In genomic region chr6:100549406-100550167, GRCh38 we compare ENCODE assay signal across 17 cellular contexts.
DNase-seq lines count a peak whose midpoint lies in the region; ATAC-seq, FAIRE-seq and TF ChIP-seq lines count a peak whose summit lies in the region.
"Had no signal": no experiment of that assay in that cellular context is flagged by ENCODE, and none has a peak within 500 bp of the region (broad histone marks: within the 10 kb centered on the region; RNA-seq: fewer than 3 reads in every experiment).

No MANE protein-coding gene starts in this region.

- no peak for TF ChIP-seq CTCF in astrocyte (IDR thresholded peaks at IDR 0.05; ENCODE audit: insufficient read depth, low read depth, low read length)
- TF ChIP-seq CTCF in fibroblast of villous mesenchyme (IDR thresholded peaks at IDR 0.05; ENCODE audit: insufficient read depth, low read depth, low read length) = no peak

- no peaks in the 10 kb centered on the region for H3K9me3 ChIP-seq in GM23248 (ENCODE audit: low read depth)
- H3K9me3 ChIP-seq in astrocyte (ENCODE audit: insufficient read depth, low read depth, low read length) = no peaks in the 10 kb centered on the region
- H3K9me3 ChIP-seq: adrenal gland, MG63, pancreas had no signal

- H3K4me3 Mint-ChIP-seq in astrocyte (ENCODE audit: unreplicated experiment) = no peak overlapping the region
- H3K4me3 Mint-ChIP-seq: CD4-positive, CD25-positive, alpha-beta regulatory T cell had no signal

- H3K36me3 ChIP-seq in GM23248 (ENCODE audit: low read depth) (no peaks in the 10 kb centered on the region), astrocyte (ENCODE audit: insufficient read depth, low read length) (peaks cover 2% of the 10 kb centered on the region)
- H3K36me3 ChIP-seq: adrenal gland, MG63, pancreas had no signal

- peak; percentile 28 for DNase-seq in GM23248
- DNase-seq in astrocyte (ENCODE audit: low read depth) = peak; percentile 86
- DNase-seq in fibroblast of villous mesenchyme (ENCODE audit: low read depth) = peak; percentile 65
- DNase-seq in smooth muscle cell of the brain vasculature (ENCODE audit: low read depth, low spot score) = peak; percentile 6
- DNase-seq in activated CD4-positive, alpha-beta T cell treated with anti-CD3 and anti-CD28 coated beads for 1 hour = no peak
- no peak for DNase-seq in OCI-M1 (lab: John Stamatoyannopoulos, UW)
- DNase-seq: adrenal gland; CD4-positive, CD25-positive, alpha-beta regulatory T cell; MG63; NCI-H1930; pancreas had no signal

- H3K4me1 ChIP-seq in GM23248 (ENCODE audit: insufficient read depth) (peaks cover 5% of the 10 kb centered on the region; the same call in 1 of the 2 replicates), astrocyte (ENCODE audit: insufficient read depth, low read length) (peaks cover 5% of the 10 kb centered on the region)
- H3K4me1 ChIP-seq: adrenal gland, pancreas had no signal

- H2AFZ ChIP-seq in GM23248 (no peak overlapping the region), astrocyte (ENCODE audit: low read depth, low read length) (no peak overlapping the region)

- WGBS in GM23248 (ENCODE audit: low coverage in 1 of 2, low lambda C conversion rate in 2 of 2, missing lambda C conversion rate in 2 of 2), 2 experiments = 79 to 82% methylated on average over 2 of the region's 2 CpGs

- H3K79me2 ChIP-seq in GM23248 (ENCODE audit: insufficient read depth) = peaks cover 8% of the 10 kb centered on the region; the same call in 1 of the 2 replicates
- no peaks in the 10 kb centered on the region for H3K79me2 ChIP-seq in astrocyte (ENCODE audit: insufficient read depth, low read length)

- no peaks in the 10 kb centered on the region for H4K20me1 ChIP-seq in GM23248 (ENCODE audit: insufficient read depth)
- peaks cover 6% of the 10 kb centered on the region for H4K20me1 ChIP-seq in astrocyte (ENCODE audit: insufficient read depth, low read length)

- no peak for ATAC-seq in HG02571 (IDR thresholded peaks at IDR 0.05; ENCODE audit: unreplicated experiment)
- no peak for ATAC-seq in GM19452 (IDR thresholded peaks at IDR 0.05; ENCODE audit: unreplicated experiment)
- ATAC-seq: activated CD4-positive, CD25-positive, alpha-beta regulatory T cell treated with anti-CD3 and anti-CD28 coated beads, Interleukin-2, amount 50 U/mL, for 24 hours; pancreas had no signal

- in situ Hi-C loops in GM23248 (cut with MboI) = no loop called here

- no peaks in the 10 kb centered on the region for H3K27me3 Mint-ChIP-seq in astrocyte (ENCODE audit: low read depth, unreplicated experiment)
- H3K27me3 Mint-ChIP-seq: CD4-positive, CD25-positive, alpha-beta regulatory T cell had no signal

- no peak overlapping the region for H3K4me2 ChIP-seq in GM23248 (ENCODE audit: unreplicated experiment)
- no peak overlapping the region for H3K4me2 ChIP-seq in astrocyte (ENCODE audit: low read length)

- peaks cover 10% of the 10 kb centered on the region for H3F3A ChIP-seq in GM23248 (ENCODE audit: insufficient read depth)

- no peaks in the 10 kb centered on the region for H3K9me2 ChIP-seq in GM23248 (ENCODE audit: insufficient read depth)

- peak overlapping the region; percentile 55 for H3K27ac Mint-ChIP-seq in astrocyte (ENCODE audit: unreplicated experiment)
- H3K27ac Mint-ChIP-seq: activated T-helper 2 cell treated with anti-CD3 and anti-CD28 coated beads, Interferon-gamma antibody, Interleukin-2, Interleukin-4, amounts not matched to agents 10 μg/mL and 5 μg/mL and 100 μg/mL, durations not matched to agents 14 hours and 24 hours and 36 hours; CD4-positive, CD25-positive, alpha-beta regulatory T cell had no signal

- H3K36me3 Mint-ChIP-seq in astrocyte (ENCODE audit: low read depth, unreplicated experiment) = peaks cover 4% of the 10 kb centered on the region

- peak; percentile 93 for FAIRE-seq in astrocyte (lab: Jason Lieb, UNC)
- FAIRE-seq: pancreas had no signal

- H3K27me3 ChIP-seq in GM23248 (replicated peaks; ENCODE audit: insufficient read depth) = no peaks in the 10 kb centered on the region
- no peaks in the 10 kb centered on the region for H3K27me3 ChIP-seq in astrocyte (ENCODE audit: insufficient read depth, low read length)
- H3K27me3 ChIP-seq: adrenal gland, MG63, pancreas had no signal

- H3K27ac ChIP-seq in GM23248 (no peak overlapping the region), astrocyte (ENCODE audit: low read depth, low read length) (no peak overlapping the region)
- H3K27ac ChIP-seq: adrenal gland, coronary artery, pancreas, skin epidermis had no signal

- no peak overlapping the region for H3K4me3 ChIP-seq in GM23248
- no peak overlapping the region for H3K4me3 ChIP-seq in astrocyte (ENCODE audit: insufficient read depth, low read depth, low read length)
- no peak overlapping the region for H3K4me3 ChIP-seq in fibroblast of villous mesenchyme (ENCODE audit: low read depth, low read length)
- H3K4me3 ChIP-seq: adrenal gland, coronary artery, MG63, pancreas, skin epidermis had no signal

- H3K9me3 Mint-ChIP-seq in astrocyte (ENCODE audit: unreplicated experiment) = no peaks in the 10 kb centered on the region
- H3K9me3 Mint-ChIP-seq: activated T-helper 2 cell treated with anti-CD3 and anti-CD28 coated beads, Interferon-gamma antibody, Interleukin-2, Interleukin-4, amounts not matched to agents 10 μg/mL and 5 μg/mL and 100 μg/mL, durations not matched to agents 14 hours and 24 hours and 36 hours had no signal

- H3K9ac ChIP-seq in GM23248 (no peak overlapping the region), astrocyte (ENCODE audit: low read length) (no peak overlapping the region)

- peaks cover 19% of the 10 kb centered on the region for H3K4me1 Mint-ChIP-seq in astrocyte (ENCODE audit: low read depth, unreplicated experiment)

Comparison
In these comparisons a context has a peak if more than half of its experiments do, and no peak if none do; other contexts are left out.
1. DNase-seq: peak in GM23248 (single experiment), astrocyte (single experiment), fibroblast of villous mesenchyme (single experiment) and smooth muscle cell of the brain vasculature (single experiment); none in activated CD4-positive, alpha-beta T cell treated with anti-CD3 and anti-CD28 coated beads for 1 hour (single experiment) and OCI-M1 (single experiment).